Comparison of ENCODE assay signal across 1 cellular context in genomic region chr17:33905338-33905800, GRCh38.
A peak's percentile ranks its signal among the peaks of the same experiment; 100 is the strongest.
TF ChIP-seq lines count a peak whose summit lies in the region.

No MANE protein-coding gene starts in this region.

TF ChIP-seq in K562, 482 proteins besides CTCF, POLR2A, EP300 and RAD21 (continued from another document and continues in another):
- TF ChIP-seq ZNF318 (IDR thresholded peaks at IDR 0.05; ENCODE audit: borderline replicate concordance in 1 of 2, low read depth in 1 of 2) (peak in 1 of 2 experiments; percentile 94; a peak in 2 of 4 replicates), MEIS2 (IDR thresholded peaks at IDR 0.05; ENCODE audit: partially characterized antibody) (peak; percentile 97), E2F1 (CRISPR knock-in tag; IDR thresholded peaks at IDR 0.05) (no peak), CBX2 (IDR thresholded peaks at IDR 0.05; ENCODE audit: insufficient read depth, low read length, poor library complexity, severe bottlenecking) (no peak), HNRNPK (IDR thresholded peaks at IDR 0.05; ENCODE audit: low read depth, low read length, poor library complexity, severe bottlenecking) (no peak), ARID4B (CRISPR knock-in tag; IDR thresholded peaks at IDR 0.05) (no peak), DPF2 (IDR thresholded peaks at IDR 0.05) (peak; percentile 100), THRA (IDR thresholded peaks at IDR 0.05) (no peak), SMARCA5 (IDR thresholded peaks at IDR 0.05) (no peak), ETV1 (tag; conservative IDR thresholded peaks at IDR 0.05; ENCODE audit: low read depth) (0 out of 2 replicates have a peak, but pooled peaks have one; percentile 28), ARID3B (CRISPR knock-in tag; IDR thresholded peaks at IDR 0.05; ENCODE audit: borderline replicate concordance) (no peak), ZNF695 (CRISPR knock-in tag; IDR thresholded peaks at IDR 0.05) (no peak), ZHX1 (conservative IDR thresholded peaks at IDR 0.05; ENCODE audit: low read length) (no peak), POLR2B (IDR thresholded peaks at IDR 0.05; ENCODE audit: low read depth, partially characterized antibody) (no peak), ZBTB49 (CRISPR knock-in tag; IDR thresholded peaks at IDR 0.05; ENCODE audit: borderline replicate concordance) (no peak), TFE3 (CRISPR knock-in tag; IDR thresholded peaks at IDR 0.05) (no peak), TAL1 (IDR thresholded peaks at IDR 0.05) (peak; percentile 99), ZSCAN32 (CRISPR knock-in tag; IDR thresholded peaks at IDR 0.05) (no peak), ZFPM2 (CRISPR knock-in tag; IDR thresholded peaks at IDR 0.05) (no peak), PKNOX1 (IDR thresholded peaks at IDR 0.05) (peak; percentile 90), ZNF347 (CRISPR knock-in tag; IDR thresholded peaks at IDR 0.05; ENCODE audit: low read depth) (no peak), WHSC1 (IDR thresholded peaks at IDR 0.05; ENCODE audit: low read length) (no peak), CREB1 (IDR thresholded peaks at IDR 0.05) (peak; percentile 71), CREB1 (CRISPR knock-in tag; IDR thresholded peaks at IDR 0.05) (peak; percentile 45; the same call in 1 of the 2 replicates), HDAC1 (IDR thresholded peaks at IDR 0.05) (peak in 1 of 2 experiments; percentile 97; a peak in 2 of 4 replicates), EZH2 (IDR thresholded peaks at IDR 0.05; ENCODE audit: borderline replicate concordance, low read depth, low read length) (no peak; the same call in 1 of the 2 replicates), U2AF2 (optimal IDR thresholded peaks at IDR 0.05; ENCODE audit: low read depth, low read length) (no peak), GTF2F1 (IDR thresholded peaks at IDR 0.05; ENCODE audit: low read depth, low read length) (0 out of 2 replicates have a peak, but pooled peaks have one; percentile 26), CAMTA2 (CRISPR knock-in tag; conservative IDR thresholded peaks at IDR 0.05) (no peak)
